Comparison of ENCODE assay signal across 25 cellular contexts in the genomic region with DNA sequence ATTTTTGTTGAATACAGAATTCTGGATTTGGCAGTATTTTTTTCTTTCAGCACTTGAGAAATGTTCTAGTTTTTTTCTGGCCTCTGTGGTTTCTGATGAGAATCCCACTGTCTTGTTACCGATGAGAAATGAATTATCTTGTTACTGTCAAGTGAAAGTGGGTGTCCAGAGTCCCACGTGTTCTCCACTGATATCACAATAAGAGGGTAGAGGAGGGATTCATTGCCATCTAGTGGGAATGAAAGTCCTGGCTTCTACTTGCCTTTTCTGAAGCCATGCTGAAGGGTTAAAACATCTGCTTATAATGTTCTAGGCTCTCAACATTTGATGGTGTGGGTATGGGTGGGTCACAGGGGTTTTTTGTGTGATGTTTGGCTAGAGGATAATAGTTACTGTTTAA.
DNase-seq lines count a peak whose midpoint lies in the region; ATAC-seq and TF ChIP-seq lines count a peak whose summit lies in the region.
"Had no signal": no experiment of that assay in that cellular context is flagged by ENCODE, and none has a peak within 500 bp of the region (broad histone marks: within the 10 kb centered on the region; RNA-seq: fewer than 3 reads in every experiment).

No MANE protein-coding gene starts in this region.

- peak; percentile 19; the same call in 1 of the 2 replicates for TF ChIP-seq CTCF in Panc1 (IDR thresholded peaks at IDR 0.05)
- no peak for TF ChIP-seq CTCF in prostate gland (IDR thresholded peaks at IDR 0.05)

- no TSS peak for BruUV-seq in Panc1 (replicated peaks; lab: Mats Ljungman, UMichigan)

- H3K4me1 ChIP-seq in Panc1 (ENCODE audit: control insufficient read depth, insufficient read depth, low read length) (no peaks in the 10 kb centered on the region), prostate gland (replicated peaks) (no peaks in the 10 kb centered on the region)
- H3K4me1 ChIP-seq: ascending aorta, BLaER1, suprapubic skin had no signal

- TF ChIP-seq POLR2A in prostate gland (IDR thresholded peaks at IDR 0.05), result no peak

- CTCF ChIA-PET in Panc1 (lab: Charles Lee), result no interaction called here

- DNase-seq in NCI-H2227 (lab: John Stamatoyannopoulos, UW; ENCODE audit: unreplicated experiment) (peak; percentile 1), NCI-H2227 treated with DMSO at 0.1 percent for 48 hours (lab: John Stamatoyannopoulos, UW) (no peak), Panc1 (ENCODE audit: low read depth, low spot score) (no peak), dermis blood vessel endothelial cell (peak; percentile 15), myocyte (ENCODE audit: low read depth) (peak; percentile 10), prostate gland (ENCODE audit: low spot score) (no peak), NCI-H1048 (lab: John Stamatoyannopoulos, UW) (no peak)
- no peak for DNase-seq in stimulated activated naive CD4-positive, alpha-beta T cell (lab: John Stamatoyannopoulos, UW)
- DNase-seq: activated B cell treated with CpG ODN at 0.5 μM for 24 hours; activated CD4-positive, alpha-beta memory T cell treated with anti-CD3 and anti-CD28 coated beads for 36 hours; activated CD8-positive, alpha-beta memory T cell treated with anti-CD3 and anti-CD28 coated beads, Interleukin-2, amount 50 U/mL, for 48 hours; central memory CD4-positive, alpha-beta T cell; dorsolateral prefrontal cortex; GDM1; naive thymus-derived CD4-positive, alpha-beta T cell; NCI-H1105; NCI-H2029 treated with DMSO at 0.1 percent for 48 hours; NCI-H446 treated with DMSO at 0.1 percent for 48 hours; retina had no signal

- in situ Hi-C loops in Panc1 (cut with HindIII; ENCODE audit: low pct_unique_long_range_greater_than_20kb, low sequenced_read_pairs), result no loop called here

- H3K36me3 ChIP-seq in Panc1 (ENCODE audit: control insufficient read depth, insufficient read depth, low read length) (no peaks in the 10 kb centered on the region), prostate gland (no peaks in the 10 kb centered on the region)
- H3K36me3 ChIP-seq: HAP-1, SJSA1 had no signal

- no peak overlapping the region for H3K4me3 ChIP-seq in Panc1 (ENCODE audit: low read depth in 2 of 2, low read length in 2 of 2)
- no peak overlapping the region for H3K4me3 ChIP-seq in prostate gland
- H3K4me3 ChIP-seq: ascending aorta, BLaER1, dorsolateral prefrontal cortex, HAP-1, SJSA1, suprapubic skin had no signal

- WGBS in prostate gland, result 59% methylated on average over 2 of the region's 2 CpGs

- peaks cover 6% of the 10 kb centered on the region; the same call in 1 of the 2 replicates for H3K9me3 ChIP-seq in Panc1 (ENCODE audit: control insufficient read depth, insufficient read depth, low read depth, low read length)
- H3K9me3 ChIP-seq in prostate gland, result no peaks in the 10 kb centered on the region
- H3K9me3 ChIP-seq: ascending aorta, BLaER1, HAP-1, SJSA1, suprapubic skin had no signal

- intact Hi-C loops in Panc1 (cut with micrococcal nuclease; ENCODE audit: unreplicated experiment) (no loop called here), prostate gland (cut with DNase I) (no loop called here)

- H3K27ac ChIP-seq in Panc1 (ENCODE audit: low read length) (no peak overlapping the region), prostate gland (no peak overlapping the region)
- H3K27ac ChIP-seq: ascending aorta, BLaER1, dorsolateral prefrontal cortex, SJSA1, suprapubic skin had no signal

- no peak for ATAC-seq in Panc1
- ATAC-seq: naive thymus-derived CD4-positive, alpha-beta T cell; stimulated activated memory B cell treated with anti-CD40 and anti-IgM and Interleukin-4, amounts not matched to agents 10 μg/mL and 1 μg/mL and 100 μg/mL, for 72 hours had no signal

- H3K27me3 ChIP-seq in Panc1 (ENCODE audit: control insufficient read depth, insufficient read depth, low read length) (no peaks in the 10 kb centered on the region), prostate gland (replicated peaks; ENCODE audit: insufficient read depth) (no peaks in the 10 kb centered on the region)
- H3K27me3 ChIP-seq: ascending aorta, BLaER1, dorsolateral prefrontal cortex, SJSA1, suprapubic skin had no signal

- POLR2A ChIA-PET in Panc1 (lab: Charles Lee), result no interaction called here

Comparison
In these comparisons a context has a peak if more than half of its experiments do, and no peak if none do; other contexts are left out.
1. DNase-seq: peak in NCI-H2227 (single experiment), dermis blood vessel endothelial cell (single experiment) and myocyte (single experiment); none in NCI-H2227 treated with DMSO at 0.1 percent for 48 hours (single experiment), Panc1 (single experiment), prostate gland (single experiment), NCI-H1048 (single experiment) and stimulated activated naive CD4-positive, alpha-beta T cell (0 of 6).